1 cellular context compared by ENCODE assay signal in the genomic region with DNA sequence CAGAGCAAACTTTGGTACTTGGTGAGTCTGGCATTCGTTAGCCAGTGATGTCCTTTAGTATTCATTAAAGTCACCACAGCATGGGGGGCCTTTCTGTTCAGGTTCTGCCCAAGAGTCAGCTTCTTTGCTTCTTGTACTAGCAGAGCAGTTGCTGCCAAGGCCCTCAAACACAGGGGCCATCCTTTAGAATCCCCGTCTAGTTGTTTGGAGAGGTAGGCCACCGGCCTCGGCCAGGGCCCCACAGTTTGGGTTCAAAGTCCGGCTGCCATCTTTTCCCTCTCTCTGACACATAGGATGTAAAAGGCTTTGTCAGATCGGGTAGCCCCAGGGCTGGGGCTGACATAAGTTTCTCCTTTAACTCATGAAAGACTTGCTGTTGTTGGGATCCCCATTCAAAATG.
TF ChIP-seq lines count a peak whose summit lies in the region.

No MANE protein-coding gene starts in this region.

TF ChIP-seq in HepG2, 621 proteins besides CTCF, POLR2A, EP300 and RAD21 (continued from another document):
- peak; percentile 66 for TF ChIP-seq YY1 (IDR thresholded peaks at IDR 0.05; ENCODE audit: insufficient read depth, insufficient replicate concordance, low read depth, low read length)
- TF ChIP-seq GATAD2A (CRISPR knock-in tag; IDR thresholded peaks at IDR 0.05) = 0 out of 2 replicates have a peak, but pooled peaks have one; percentile 4
- TF ChIP-seq HNF4A (CRISPR knock-in tag; IDR thresholded peaks at IDR 0.05) = peak; percentile 76
- TF ChIP-seq, protein P1, sequence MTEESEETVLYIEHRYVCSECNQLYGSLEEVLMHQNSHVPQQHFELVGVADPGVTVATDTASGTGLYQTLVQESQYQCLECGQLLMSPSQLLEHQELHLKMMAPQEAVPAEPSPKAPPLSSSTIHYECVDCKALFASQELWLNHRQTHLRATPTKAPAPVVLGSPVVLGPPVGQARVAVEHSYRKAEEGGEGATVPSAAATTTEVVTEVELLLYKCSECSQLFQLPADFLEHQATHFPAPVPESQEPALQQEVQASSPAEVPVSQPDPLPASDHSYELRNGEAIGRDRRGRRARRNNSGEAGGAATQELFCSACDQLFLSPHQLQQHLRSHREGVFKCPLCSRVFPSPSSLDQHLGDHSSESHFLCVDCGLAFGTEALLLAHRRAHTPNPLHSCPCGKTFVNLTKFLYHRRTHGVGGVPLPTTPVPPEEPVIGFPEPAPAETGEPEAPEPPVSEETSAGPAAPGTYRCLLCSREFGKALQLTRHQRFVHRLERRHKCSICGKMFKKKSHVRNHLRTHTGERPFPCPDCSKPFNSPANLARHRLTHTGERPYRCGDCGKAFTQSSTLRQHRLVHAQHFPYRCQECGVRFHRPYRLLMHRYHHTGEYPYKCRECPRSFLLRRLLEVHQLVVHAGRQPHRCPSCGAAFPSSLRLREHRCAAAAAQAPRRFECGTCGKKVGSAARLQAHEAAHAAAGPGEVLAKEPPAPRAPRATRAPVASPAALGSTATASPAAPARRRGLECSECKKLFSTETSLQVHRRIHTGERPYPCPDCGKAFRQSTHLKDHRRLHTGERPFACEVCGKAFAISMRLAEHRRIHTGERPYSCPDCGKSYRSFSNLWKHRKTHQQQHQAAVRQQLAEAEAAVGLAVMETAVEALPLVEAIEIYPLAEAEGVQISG (CRISPR knock-in tag; IDR thresholded peaks at IDR 0.05) = 0 out of 2 replicates have a peak, but pooled peaks have one; percentile 24
- TF ChIP-seq ZNF501 (CRISPR knock-in tag; IDR thresholded peaks at IDR 0.05) = peak; percentile 46; the same call in 1 of the 2 replicates
- peak; percentile 68 for TF ChIP-seq ZFY (CRISPR knock-in tag; IDR thresholded peaks at IDR 0.05)
- TF ChIP-seq KDM6A (CRISPR knock-in tag; IDR thresholded peaks at IDR 0.05; ENCODE audit: low read depth) = 0 out of 2 replicates have a peak, but pooled peaks have one; percentile 57
- TF ChIP-seq ZFX (CRISPR knock-in tag; IDR thresholded peaks at IDR 0.05; ENCODE audit: low read depth) = peak; percentile 61
- TF ChIP-seq ASH2L (IDR thresholded peaks at IDR 0.05; ENCODE audit: insufficient read length, low read depth, low read length) = peak; percentile 42
- TF ChIP-seq PHF8 (CRISPR knock-in tag; IDR thresholded peaks at IDR 0.05) = peak; percentile 28; the same call in 1 of the 2 replicates
- TF ChIP-seq, protein P2, sequence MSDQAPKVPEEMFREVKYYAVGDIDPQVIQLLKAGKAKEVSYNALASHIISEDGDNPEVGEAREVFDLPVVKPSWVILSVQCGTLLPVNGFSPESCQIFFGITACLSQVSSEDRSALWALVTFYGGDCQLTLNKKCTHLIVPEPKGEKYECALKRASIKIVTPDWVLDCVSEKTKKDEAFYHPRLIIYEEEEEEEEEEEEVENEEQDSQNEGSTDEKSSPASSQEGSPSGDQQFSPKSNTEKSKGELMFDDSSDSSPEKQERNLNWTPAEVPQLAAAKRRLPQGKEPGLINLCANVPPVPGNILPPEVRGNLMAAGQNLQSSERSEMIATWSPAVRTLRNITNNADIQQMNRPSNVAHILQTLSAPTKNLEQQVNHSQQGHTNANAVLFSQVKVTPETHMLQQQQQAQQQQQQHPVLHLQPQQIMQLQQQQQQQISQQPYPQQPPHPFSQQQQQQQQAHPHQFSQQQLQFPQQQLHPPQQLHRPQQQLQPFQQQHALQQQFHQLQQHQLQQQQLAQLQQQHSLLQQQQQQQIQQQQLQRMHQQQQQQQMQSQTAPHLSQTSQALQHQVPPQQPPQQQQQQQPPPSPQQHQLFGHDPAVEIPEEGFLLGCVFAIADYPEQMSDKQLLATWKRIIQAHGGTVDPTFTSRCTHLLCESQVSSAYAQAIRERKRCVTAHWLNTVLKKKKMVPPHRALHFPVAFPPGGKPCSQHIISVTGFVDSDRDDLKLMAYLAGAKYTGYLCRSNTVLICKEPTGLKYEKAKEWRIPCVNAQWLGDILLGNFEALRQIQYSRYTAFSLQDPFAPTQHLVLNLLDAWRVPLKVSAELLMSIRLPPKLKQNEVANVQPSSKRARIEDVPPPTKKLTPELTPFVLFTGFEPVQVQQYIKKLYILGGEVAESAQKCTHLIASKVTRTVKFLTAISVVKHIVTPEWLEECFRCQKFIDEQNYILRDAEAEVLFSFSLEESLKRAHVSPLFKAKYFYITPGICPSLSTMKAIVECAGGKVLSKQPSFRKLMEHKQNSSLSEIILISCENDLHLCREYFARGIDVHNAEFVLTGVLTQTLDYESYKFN (CRISPR knock-in tag; conservative IDR thresholded peaks at IDR 0.05) = peak; percentile 59
- TF ChIP-seq HNF4G (IDR thresholded peaks at IDR 0.05; ENCODE audit: borderline replicate concordance, low read depth, low read length) = peak; percentile 50
- peak; percentile 44; the same call in 1 of the 2 replicates for TF ChIP-seq HNF4G (CRISPR knock-in tag; IDR thresholded peaks at IDR 0.05; ENCODE audit: borderline replicate concordance, low read depth)
